In the genomic region with DNA sequence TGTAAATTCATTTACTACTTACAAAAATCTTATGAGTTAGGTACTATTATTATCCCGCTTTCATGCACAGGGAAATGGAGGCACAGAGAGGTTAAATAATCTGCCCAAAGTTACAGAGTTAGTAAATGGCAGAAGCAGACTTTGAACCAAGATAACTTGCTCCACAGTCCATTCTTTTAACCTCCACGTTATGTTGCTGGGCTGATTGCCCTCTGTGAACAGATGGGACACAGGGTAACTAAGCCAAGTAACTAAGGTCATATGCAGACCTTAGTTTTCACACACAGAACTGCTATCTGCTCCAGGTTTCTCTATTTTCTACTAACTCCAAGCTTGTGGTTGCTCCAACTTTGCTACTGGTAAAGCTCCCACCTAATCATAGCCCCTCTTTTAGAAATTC, we compare ENCODE assay signal across 34 cellular contexts.
"Had no signal": no experiment of that assay in that cellular context is flagged by ENCODE, and none has a peak within 500 bp of the region (broad histone marks: within the 10 kb centered on the region; RNA-seq: fewer than 3 reads in every experiment).

No MANE protein-coding gene starts in this region.

- H3K36me3 ChIP-seq: adrenal gland, cardiac muscle cell had no signal

- H3K4me3 ChIP-seq: adrenal gland, cardiac muscle cell had no signal

- H3K4me1 ChIP-seq: adrenal gland had no signal

- DNase-seq: activated B cell treated with CpG ODN at 0.5 μM for 24 hours; activated CD4-positive, alpha-beta memory T cell treated with anti-CD3 and anti-CD28 coated beads for 36 hours; activated CD4-positive, alpha-beta T cell treated with anti-CD3 and anti-CD28 coated beads for 4 hours; activated CD4-positive, alpha-beta T cell treated with anti-CD3 and anti-CD28 coated beads, Interleukin-2, amount 10 ng/mL, durations not matched to agents 24 days and 14 days; activated CD4-positive, alpha-beta T cell treated with anti-CD3 and anti-CD28 coated beads, Interleukin-2, amount 50 U/mL, for 1 hour; activated CD4-positive, alpha-beta T cell treated with anti-CD3 and anti-CD28 coated beads, Interleukin-2, amount 50 U/mL, for 4 hours; activated CD4-positive, CD25-positive, alpha-beta regulatory T cell treated with anti-CD3 and anti-CD28 coated beads, Interleukin-2, amount 50 U/mL, for 72 hours; activated CD8-positive, alpha-beta memory T cell treated with anti-CD3 and anti-CD28 coated beads, Interleukin-2, amount 50 U/mL, for 4 hours; activated CD8-positive, alpha-beta T cell treated with anti-CD3 and anti-CD28 coated beads for 36 hours; activated effector memory CD4-positive, alpha-beta T cell treated with anti-CD3 and anti-CD28 coated beads, Interleukin-2, amount 50 U/mL, for 16 hours; activated gamma-delta T cell treated with Interleukin-2 at 50 U/mL for 16 hours; activated naive CD4-positive, alpha-beta T cell; activated naive CD4-positive, alpha-beta T cell treated with anti-CD3 and anti-CD28 coated beads for 36 hours; activated naive CD4-positive, alpha-beta T cell treated with anti-CD3 and anti-CD28 coated beads, Interleukin-2, amount 50 U/mL, for 16 hours; activated naive CD8-positive, alpha-beta T cell treated with anti-CD3 and anti-CD28 coated beads for 36 hours; activated T-cell treated with anti-CD3 and anti-CD28 coated beads for 4 hours; activated T-cell treated with anti-CD3 and anti-CD28 coated beads, Interleukin-2, amount 50 U/mL, for 1 hour; activated T-cell treated with anti-CD3 and anti-CD28 coated beads, Interleukin-2, amount 50 U/mL, for 4 hours; activated T-cell treated with anti-CD3 and anti-CD28 coated beads, Interleukin-2, amount 50 U/mL, for 72 hours; adrenal gland; amniotic stem cell; aorta; caudate nucleus; cerebellar nuclear complex; T-helper 1 cell; T-helper 2 cell; T-helper 9 cell had no signal

- H3K9me3 ChIP-seq: adrenal gland had no signal

- ATAC-seq: activated CD8-positive, alpha-beta T cell treated with anti-CD3 and anti-CD28 coated beads for 36 hours; activated naive CD4-positive, alpha-beta T cell treated with anti-CD3 and anti-CD28 coated beads, Interleukin-2, amount 50 U/mL, for 72 hours; activated T-cell treated with anti-CD3 and anti-CD28 coated beads, Interleukin-2, amount 50 U/mL, for 4 hours; activated T-cell treated with anti-CD3 and anti-CD28 coated beads, Interleukin-2, amount 50 U/mL, for 72 hours; activated T-helper 17 cell treated with anti-CD3 and anti-CD28 coated beads, Interleukin-2, amount 50 U/mL, for 72 hours had no signal

- FAIRE-seq: astrocyte, bronchial epithelial cell, TTC549 had no signal

- H3K27me3 ChIP-seq: adrenal gland, cardiac muscle cell had no signal

- H3K27ac ChIP-seq: adrenal gland, cardiac muscle cell, VCaP had no signal
